34 cellular contexts compared by ENCODE assay signal in the genomic region with DNA sequence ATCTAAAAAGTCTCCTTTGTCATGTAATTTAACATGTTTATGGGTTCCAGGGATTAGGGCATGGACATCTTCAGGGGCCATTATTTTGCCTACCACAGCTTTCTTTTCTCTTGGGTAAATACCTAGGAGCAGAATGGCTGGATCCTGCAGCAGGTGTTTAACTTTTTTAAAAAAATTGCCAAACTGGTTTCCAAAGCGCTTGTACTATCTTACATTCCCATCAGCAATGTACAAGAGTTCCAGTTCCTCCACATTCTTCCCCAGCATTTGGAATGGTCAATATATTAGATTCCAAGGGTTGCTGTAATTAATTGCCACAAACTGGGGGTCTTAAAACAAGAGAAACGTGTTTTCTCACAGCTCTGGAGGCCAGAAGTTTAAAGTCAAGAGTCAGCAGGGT. TPM values are rescaled to one million over a fixed set of nuclear protein-coding genes. Genes with fewer than 3 reads are reported as not detected.
"Had no signal": no experiment of that assay in that cellular context is flagged by ENCODE, and none has a peak within 500 bp of the region (broad histone marks: within the 10 kb centered on the region; RNA-seq: fewer than 3 reads in every experiment).

No MANE protein-coding gene starts in this region.

- H3K4me1 ChIP-seq: heart right ventricle, left ventricle myocardium inferior, neural progenitor cell, right atrium auricular region, stomach, testis, thyroid gland, transverse colon, upper lobe of right lung had no signal

- H3K9ac ChIP-seq: neural progenitor cell had no signal

- H2AFZ ChIP-seq: hepatocyte, neural progenitor cell had no signal

- ATAC-seq: heart right ventricle; natural killer cell; sciatic nerve; stimulated activated naive B cell treated with anti-CD40 and anti-IgM and Interleukin-4, amounts not matched to agents 10 μg/mL and 1 μg/mL and 100 μg/mL, for 72 hours; stimulated activated naive CD8-positive, alpha-beta T cell treated with anti-CD3 and anti-CD28 coated beads, Interleukin-15, Interleukin-2, amounts not matched to agents 100 U/mL and 50 U/mL, for 24 hours; upper lobe of right lung had no signal

- H3K4me3 Mint-ChIP-seq: mesothelial cell of epicardium; natural killer cell; nephron progenitor cell; neural progenitor cell; stimulated activated naive B cell treated with anti-CD40 and anti-IgM and Interleukin-4, amounts not matched to agents 10 μg/mL and 1 μg/mL and 100 μg/mL, for 72 hours had no signal

- H3K79me2 ChIP-seq: hepatocyte had no signal

- H3K9me3 ChIP-seq: neutrophil, testis, thyroid gland had no signal

- H3K27ac Mint-ChIP-seq: mesothelial cell of epicardium; naive B cell; natural killer cell; nephron progenitor cell; neural progenitor cell; progenitor cell of endocrine pancreas; stimulated activated naive B cell treated with anti-CD40 and anti-IgM and Interleukin-4, amounts not matched to agents 10 μg/mL and 1 μg/mL and 100 μg/mL, for 72 hours had no signal

- H3K36me3 Mint-ChIP-seq: mesothelial cell of epicardium; natural killer cell; neural progenitor cell; stimulated activated naive B cell treated with anti-CD40 and anti-IgM and Interleukin-4, amounts not matched to agents 10 μg/mL and 1 μg/mL and 100 μg/mL, for 72 hours had no signal

- DNase-seq: heart right ventricle; left ventricle myocardium inferior; mesendoderm; naive B cell; natural killer cell; nephron progenitor cell; occipital lobe; ovary; stimulated activated CD4-positive, alpha-beta T cell treated with anti-CD3 and anti-CD28 coated beads, Interleukin-12 subunit alpha, Interleukin-12 subunit beta, amount 100 ng/mL, for 4 hours; stimulated activated CD4-positive, alpha-beta T cell treated with anti-CD3 and anti-CD28 coated beads, Interleukin-15, amount 100 ng/mL, for 24 hours; stimulated activated CD4-positive, alpha-beta T cell treated with anti-CD3 and anti-CD28 coated beads, Interleukin-2, amount 100 ng/mL, for 24 hours; stimulated activated CD4-positive, alpha-beta T cell treated with anti-CD3 and anti-CD28 coated beads, Interleukin-4, amount 100 ng/mL, for 1 hour; stimulated activated naive B cell treated with anti-CD40 and anti-IgM and Interleukin-4, amounts not matched to agents 10 μg/mL and 1 μg/mL and 100 μg/mL, for 72 hours; stimulated activated naive CD8-positive, alpha-beta T cell treated with anti-CD3 and anti-CD28 coated beads, Interleukin-15, Interleukin-2, amounts not matched to agents 100 U/mL and 50 U/mL, for 24 hours; stomach; testis; thyroid gland; transverse colon; upper lobe of right lung had no signal

- H3K4me3 ChIP-seq: heart right ventricle, hepatocyte, left ventricle myocardium inferior, lung, neural progenitor cell, ovary, right atrium auricular region, skin epidermis, stomach, testis, thyroid gland, transverse colon, upper lobe of right lung had no signal

- H3K4me2 ChIP-seq: hepatocyte, neural progenitor cell had no signal

- FAIRE-seq: keratinocyte, urothelium cell line had no signal

- H3K27me3 ChIP-seq: heart right ventricle, hepatocyte, neural progenitor cell, ovary, right atrium auricular region, stomach, testis, thyroid gland, transverse colon, upper lobe of right lung had no signal

- H3K9me3 Mint-ChIP-seq: natural killer cell had no signal

- H3K27ac ChIP-seq: heart right ventricle, hepatocyte, left ventricle myocardium inferior, neural progenitor cell, neutrophil, ovary, right atrium auricular region, skin epidermis, stomach, testis, thyroid gland, transverse colon, upper lobe of right lung had no signal

- H3K36me3 ChIP-seq: heart right ventricle, left ventricle myocardium inferior, neural progenitor cell, neutrophil, ovary, right atrium auricular region, stomach, thyroid gland, transverse colon, upper lobe of right lung had no signal

- H3K4me1 Mint-ChIP-seq: mesothelial cell of epicardium; naive B cell; natural killer cell; nephron progenitor cell; neural progenitor cell; stimulated activated naive B cell treated with anti-CD40 and anti-IgM and Interleukin-4, amounts not matched to agents 10 μg/mL and 1 μg/mL and 100 μg/mL, for 72 hours had no signal

RNA-seq across cellular contexts. Expression of a gene that starts 27.7 kb away (rescaled TPM):
- total RNA-seq: hepatocyte, lower leg skin, lung, mesothelial cell of epicardium, mononuclear cell, natural killer cell, occipital lobe, progenitor cell of endocrine pancreas, pulmonary artery endothelial cell, renal cortical epithelial cell, sciatic nerve, thyroid gland, upper lobe of right lung had no signal
- polyA plus RNA-seq: hepatocyte had no signal
